In genomic region chr16:27550582-27550920, GRCh38 we compare ENCODE assay signal across 8 cellular contexts. TPM values are rescaled to one million over a fixed set of nuclear protein-coding genes. Genes with fewer than 3 reads are reported as not detected.
A peak's percentile ranks its signal among the peaks of the same experiment; 100 is the strongest.
DNase-seq lines count a peak whose midpoint lies in the region; ATAC-seq and TF ChIP-seq lines count a peak whose summit lies in the region.

No MANE protein-coding gene starts in this region.

- H3K9me3 Mint-ChIP-seq in H9 (no peaks in the 10 kb centered on the region), glutamatergic neuron (ENCODE audit: unreplicated experiment) (peaks cover 10% of the 10 kb centered on the region)

- peaks cover 6 to 17% (median 15%) of the 10 kb centered on the region in 3 experiments; a peak in 6 of 7 replicates for H3K36me3 Mint-ChIP-seq in H9 (ENCODE audit: insufficient read depth in 1 of 3, low read depth in 3 of 3)
- no peaks in the 10 kb centered on the region for H3K36me3 Mint-ChIP-seq in glutamatergic neuron (ENCODE audit: unreplicated experiment)

- H4K20me1 ChIP-seq in H9 (ENCODE audit: control insufficient read depth, insufficient read depth, insufficient read length) = no peaks in the 10 kb centered on the region

- ATAC-seq in HG02938 (IDR thresholded peaks at IDR 0.05; ENCODE audit: unreplicated experiment) = no peak
- ATAC-seq in GM18870 (IDR thresholded peaks at IDR 0.05; ENCODE audit: unreplicated experiment) = no peak

- no peak for DNase-seq in H9
- no peak for DNase-seq in glutamatergic neuron
- DNase-seq in stimulated activated naive CD4-positive, alpha-beta T cell (lab: John Stamatoyannopoulos, UW) = no peak
- DNase-seq in activated gamma-delta T cell (lab: John Stamatoyannopoulos, UW) = no peak

- peak overlapping the region; percentile 99 to 100 for H3K4me3 Mint-ChIP-seq in H9
- H3K4me3 Mint-ChIP-seq in glutamatergic neuron (ENCODE audit: unreplicated experiment) = peak overlapping the region; percentile 100

- peak overlapping the region; percentile 68 for H3K4me2 ChIP-seq in H9 (ENCODE audit: insufficient read depth, insufficient read length, low read length)
- peak overlapping the region; percentile 79 for H3K4me2 ChIP-seq in skeletal muscle satellite cell (ENCODE audit: low read length)

- H4K8ac ChIP-seq in H9 (replicated peaks; ENCODE audit: insufficient read length, low read depth, low read length) = no peak overlapping the region

- no peak overlapping the region for H2BK5ac ChIP-seq in H9 (ENCODE audit: insufficient read length, low read length)

- no CpG with 5 or more reads among the region's 4 CpGs for WGBS in H9 (ENCODE audit: extremely low coverage, insufficient read length, low lambda C conversion rate)

- no peak overlapping the region for H3K56ac ChIP-seq in H9 (ENCODE audit: insufficient read length, low read depth, low read length)

- no peak overlapping the region for H3K18ac ChIP-seq in H9 (ENCODE audit: insufficient read length, low read depth, low read length)

- H3K79me1 ChIP-seq in H9 (ENCODE audit: insufficient read depth, low read depth, low read length, poor library complexity, severe bottlenecking) = peaks cover 13% of the 10 kb centered on the region

- no peak overlapping the region for H3K23ac ChIP-seq in H9 (ENCODE audit: insufficient read length, low read depth, low read length)

- peaks cover 11 to 25% of the 10 kb centered on the region in 2 experiments for H3K4me1 Mint-ChIP-seq in H9
- H3K4me1 Mint-ChIP-seq in glutamatergic neuron (ENCODE audit: low read depth, unreplicated experiment) = peaks cover 7% of the 10 kb centered on the region

- H3K9me3 ChIP-seq in H9 (ENCODE audit: control insufficient read depth, low read depth, low read length) (no peaks in the 10 kb centered on the region), skeletal muscle satellite cell (replicated peaks; ENCODE audit: low read length) (no peaks in the 10 kb centered on the region)

- peak overlapping the region; percentile 99 for H3K4me3 ChIP-seq in skeletal muscle satellite cell (ENCODE audit: low read length)

- H3K27ac ChIP-seq in H9 (ENCODE audit: insufficient read length, low read depth, low read length) = no peak overlapping the region
- peak overlapping the region; percentile 65 for H3K27ac ChIP-seq in VCaP

- H4K91ac ChIP-seq in H9 (ENCODE audit: insufficient read length, low read depth, low read length) = no peak overlapping the region

- TF ChIP-seq CTCF in H9 (conservative IDR thresholded peaks at IDR 0.05) (no peak), VCaP (conservative IDR thresholded peaks at IDR 0.05) (no peak), glutamatergic neuron (IDR thresholded peaks at IDR 0.05; ENCODE audit: partially characterized antibody, unreplicated experiment) (no peak)

- no peak overlapping the region for H2AK5ac ChIP-seq in H9 (ENCODE audit: insufficient read length, low read length)

- H3K14ac ChIP-seq in H9 (ENCODE audit: insufficient read depth, low read length) = no peak overlapping the region

- peaks cover 3% of the 10 kb centered on the region for H3K23me2 ChIP-seq in H9 (ENCODE audit: insufficient read length, low read depth, low read length, poor library complexity, severe bottlenecking)

- no peak overlapping the region for H3K4ac ChIP-seq in H9 (ENCODE audit: low read depth, low read length)

- no peak overlapping the region for H2AFZ ChIP-seq in H9 (ENCODE audit: low read length)

- peaks cover 4% of the 10 kb centered on the region for H3K36me3 ChIP-seq in skeletal muscle satellite cell (ENCODE audit: insufficient read depth, low read length)

- H2BK120ac ChIP-seq in H9 (ENCODE audit: low read depth, low read length, poor library complexity, severe bottlenecking) = no peak overlapping the region

- H3T11ph ChIP-seq in H9 (ENCODE audit: low read length) = no peak overlapping the region

- H3K27me3 ChIP-seq in H9 (ENCODE audit: insufficient read depth, low read length) (no peaks in the 10 kb centered on the region), skeletal muscle satellite cell (ENCODE audit: control insufficient read depth, insufficient read depth, low read length) (no peaks in the 10 kb centered on the region)

- H3K27ac Mint-ChIP-seq in H9 (peak overlapping the region; percentile 95 to 99 (median 96); a peak in 5 of 7 replicates), glutamatergic neuron (ENCODE audit: unreplicated experiment) (peak overlapping the region; percentile 70)

- no peaks in the 10 kb centered on the region for H3K4me1 ChIP-seq in H9 (ENCODE audit: insufficient read depth, low read length)
- H3K4me1 ChIP-seq in skeletal muscle satellite cell (ENCODE audit: control insufficient read depth, insufficient read depth, low read length) = peaks cover 30% of the 10 kb centered on the region

- no peak overlapping the region for H2BK12ac ChIP-seq in H9 (ENCODE audit: insufficient read length, low read depth, low read length)

- H3K9ac ChIP-seq in H9 (ENCODE audit: extremely low read depth, insufficient read length, low read length) (peak overlapping the region; percentile 63), skeletal muscle satellite cell (ENCODE audit: low read depth, low read length) (peak overlapping the region; percentile 95)

- H2BK20ac ChIP-seq in H9 (ENCODE audit: low read depth, low read length, poor library complexity, severe bottlenecking) = no peak overlapping the region

- no peaks in the 10 kb centered on the region; the same call in 1 of the 2 replicates for H3K27me3 Mint-ChIP-seq in H9 (ENCODE audit: low read depth)
- H3K27me3 Mint-ChIP-seq in glutamatergic neuron (ENCODE audit: unreplicated experiment) = peaks cover 4% of the 10 kb centered on the region

- H2BK15ac ChIP-seq in H9 (ENCODE audit: low read depth, low read length) = no peak overlapping the region

- H4K5ac ChIP-seq in H9 (ENCODE audit: insufficient read length, low read depth, low read length) = no peak overlapping the region

- H3K79me2 ChIP-seq in H9 (ENCODE audit: insufficient read depth, low read length) = peaks cover 13% of the 10 kb centered on the region; the same call in 1 of the 2 replicates

RNA-seq across cellular contexts. Expression of gene KATNIP, which starts 0.6 kb away (rescaled TPM):
- total RNA-seq in H9 (2021) (13.2 and 15.1 TPM in 2 replicates), glutamatergic neuron (ENCODE audit: unreplicated experiment) (22.9 TPM)
- 11.8 and 13.2 TPM in 2 replicates for total RNA-seq in skeletal muscle satellite cell (2012; rRNA removed)

RNA-seq across cellular contexts. Expression of gene GTF3C1, which starts 0.8 kb away (rescaled TPM):
- 113 TPM in 2 replicates for total RNA-seq in H9 (2021)
- 106 TPM for total RNA-seq in glutamatergic neuron (ENCODE audit: unreplicated experiment)
- 53.5 and 54.0 TPM in 2 replicates for total RNA-seq in skeletal muscle satellite cell (2012; rRNA removed)
